ENCODE assay signal across 24 cellular contexts in the genomic region with DNA sequence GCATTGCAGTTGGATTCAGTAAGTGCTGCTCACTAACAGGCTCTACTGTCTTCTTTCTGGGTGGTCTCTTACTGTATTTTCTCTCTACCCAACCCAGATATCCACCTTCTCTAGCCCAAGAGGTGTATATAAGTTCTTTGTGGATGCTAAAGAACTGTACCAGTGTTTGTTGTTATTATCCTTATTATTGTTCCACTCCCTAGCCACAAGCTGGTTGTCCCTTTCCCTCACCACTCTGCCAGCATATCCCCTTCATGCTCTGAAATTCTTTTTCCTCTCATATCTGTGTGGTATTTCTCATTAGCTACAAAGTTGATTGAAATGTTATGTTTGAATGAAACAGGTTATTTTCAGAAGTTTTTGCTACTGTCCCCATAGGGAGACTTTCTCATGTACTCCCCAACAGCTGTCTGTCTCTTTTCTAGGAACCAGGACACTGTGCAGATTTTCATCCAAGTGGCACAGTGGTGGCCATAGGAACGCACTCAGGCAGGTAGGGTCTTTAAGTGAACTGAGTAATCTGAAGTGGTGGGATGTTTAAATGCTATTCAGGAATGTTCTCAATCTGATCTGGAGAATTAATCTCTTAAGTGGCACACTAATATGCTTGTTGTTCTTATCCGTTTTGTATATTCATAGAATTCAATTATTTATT. TPM values are rescaled to one million over a fixed set of nuclear protein-coding genes. Genes with fewer than 3 reads are reported as not detected.
DNase-seq lines count a peak whose midpoint lies in the region; ATAC-seq and TF ChIP-seq lines count a peak whose summit lies in the region.
"Had no signal": no experiment of that assay in that cellular context is flagged by ENCODE, and none has a peak within 500 bp of the region (broad histone marks: within the 10 kb centered on the region; RNA-seq: fewer than 3 reads in every experiment).

No MANE protein-coding gene starts in this region.

- H3K36me3 ChIP-seq in CD8-positive, alpha-beta memory T cell (ENCODE audit: insufficient read depth, low read length), result peaks cover 36% of the 10 kb centered on the region

- peaks cover 33% of the 10 kb centered on the region for H3K4me1 Mint-ChIP-seq in activated T-cell treated with anti-CD3 and anti-CD28 coated beads, Interleukin-2, amount 50 U/mL, for 24 hours (ENCODE audit: low read depth)
- H3K4me1 Mint-ChIP-seq in CD4-positive, alpha-beta T cell (ENCODE audit: low read depth), result peaks cover 36% of the 10 kb centered on the region
- peaks cover 29 to 43% (median 41%) of the 10 kb centered on the region in 3 donors for H3K4me1 Mint-ChIP-seq in T-cell
- H3K4me1 Mint-ChIP-seq in nephron progenitor cell, result no peaks in the 10 kb centered on the region
- H3K4me1 Mint-ChIP-seq in activated CD4-positive, alpha-beta memory T cell treated with anti-CD3 and anti-CD28 coated beads, Interleukin-2, amount 10 ng/mL, durations not matched to agents 7 days and 5 days, result peaks cover 21% of the 10 kb centered on the region
- peaks cover 27 to 59% (median 56%) of the 10 kb centered on the region in 3 donors for H3K4me1 Mint-ChIP-seq in CD8-positive, alpha-beta memory T cell

- H3K27me3 ChIP-seq in CD4-positive, alpha-beta T cell (ENCODE audit: control insufficient read depth, insufficient read depth, low read length), result no peaks in the 10 kb centered on the region
- no peaks in the 10 kb centered on the region for H3K27me3 ChIP-seq in CD8-positive, alpha-beta memory T cell (ENCODE audit: insufficient read depth, low read length, poor library complexity, severe bottlenecking)

- no peak for TF ChIP-seq CTCF in CD4-positive, alpha-beta T cell (IDR thresholded peaks at IDR 0.05)
- no peak for TF ChIP-seq CTCF in nephron progenitor cell (IDR thresholded peaks at IDR 0.05)

- POLR2A ChIA-PET in CD4-positive, alpha-beta T cell (lab: Charles Lee), result no interaction called here
- POLR2A ChIA-PET in T-cell (lab: Charles Lee), result no interaction called here
- POLR2A ChIA-PET in activated CD4-positive, alpha-beta memory T cell treated with anti-CD3 and anti-CD28 coated beads, Interleukin-2, amount 10 ng/mL, durations not matched to agents 7 days and 5 days (lab: Charles Lee), result no interaction called here
- POLR2A ChIA-PET in CD8-positive, alpha-beta memory T cell (lab: Charles Lee), result interaction anchor here (0.6 kb wide), 1 partner anchor 490 kb away, joined by 3 read pairs; no protein-coding TSS in a partner anchor

- ATAC-seq in CD4-positive, alpha-beta T cell (ENCODE audit: poor library complexity), result no peak
- ATAC-seq in T-cell (replicated peaks in 1 of 4), result no peak

- no peak for DNase-seq in activated T-cell treated with anti-CD3 and anti-CD28 coated beads, Interleukin-2, amount 50 U/mL, for 24 hours
- no peak for DNase-seq in activated T-cell treated with anti-CD3 and anti-CD28 coated beads for 4 hours
- DNase-seq in CD4-positive, alpha-beta T cell, result no peak
- DNase-seq in T-cell, result no peak
- DNase-seq in nephron progenitor cell, result no peak
- DNase-seq in activated CD4-positive, alpha-beta memory T cell treated with anti-CD3 and anti-CD28 coated beads, Interleukin-2, amount 10 ng/mL, durations not matched to agents 7 days and 5 days, result no peak
- DNase-seq in epidermal melanocyte (ENCODE audit: insufficient read length, low spot score), result no peak
- no peak for DNase-seq in CD8-positive, alpha-beta memory T cell
- DNase-seq: Caco-2; GOT3; HFFc6; IMR-90; MM.1S; NCI-H1417; NCI-H1694; NCI-H2029 treated with DMSO at 0.1 percent for 48 hours; NCI-H446 treated with DMSO at 0.1 percent for 48 hours; NCI-H526; NCI-H82; NK-92 treated with Interleukin-12 subunit alpha and Interleukin-12 subunit beta, amount 100 ng/mL, for 24 hours; PC-3 had no signal

- intact Hi-C loops in CD4-positive, alpha-beta T cell (cut with DNase I, micrococcal nuclease), result loop anchor here in 1 of 2 experiments (5.0 kb wide), 1 partner anchor 42 kb away; no protein-coding TSS in a partner anchor

- H3K4me3 ChIP-seq in CD8-positive, alpha-beta memory T cell (ENCODE audit: low read length), result no peak overlapping the region
- H3K4me3 ChIP-seq: HAP-1 had no signal

- H3K27ac Mint-ChIP-seq in activated T-cell treated with anti-CD3 and anti-CD28 coated beads, Interleukin-2, amount 50 U/mL, for 24 hours, result peak overlapping the region; percentile 12
- H3K27ac Mint-ChIP-seq in CD4-positive, alpha-beta T cell, result peak overlapping the region; percentile 2
- peak overlapping the region; percentile 58 to 79 for H3K27ac Mint-ChIP-seq in T-cell
- peak overlapping the region; percentile 25 for H3K27ac Mint-ChIP-seq in nephron progenitor cell
- H3K27ac Mint-ChIP-seq in activated CD4-positive, alpha-beta memory T cell treated with anti-CD3 and anti-CD28 coated beads, Interleukin-2, amount 10 ng/mL, durations not matched to agents 7 days and 5 days, result no peak overlapping the region
- peak overlapping the region in 3 of 8 donors; percentile 48 to 54 (median 50) for H3K27ac Mint-ChIP-seq in CD8-positive, alpha-beta memory T cell
- H3K27ac Mint-ChIP-seq: HFFc6 had no signal

- CTCF ChIA-PET in CD4-positive, alpha-beta T cell (lab: Charles Lee), result interaction anchor here (1.6 kb wide), 1 partner anchor 14 kb away, joined by 3 read pairs; no protein-coding TSS in a partner anchor
- CTCF ChIA-PET in T-cell (lab: Charles Lee), result interaction anchor here in 1 of 2 donors (1.0 kb wide), 1 partner anchor 208 kb away, joined by 3 read pairs; no protein-coding TSS in a partner anchor
- CTCF ChIA-PET in activated CD4-positive, alpha-beta memory T cell treated with anti-CD3 and anti-CD28 coated beads, Interleukin-2, amount 10 ng/mL, durations not matched to agents 7 days and 5 days (lab: Charles Lee), result interaction anchor here (1.1 kb wide), 1 partner anchor 210 kb away, joined by 4 read pairs; no protein-coding TSS in a partner anchor
- CTCF ChIA-PET in CD8-positive, alpha-beta memory T cell (lab: Charles Lee), result interaction anchor here (1.7 to 2.4 kb wide), 2 partner anchors 10 to 35 kb away, joined by 3 to 9 read pairs; no protein-coding TSS in a partner anchor

- no peaks in the 10 kb centered on the region for H3K27me3 Mint-ChIP-seq in activated T-cell treated with anti-CD3 and anti-CD28 coated beads, Interleukin-2, amount 50 U/mL, for 24 hours
- H3K27me3 Mint-ChIP-seq in CD4-positive, alpha-beta T cell, result no peaks in the 10 kb centered on the region
- H3K27me3 Mint-ChIP-seq in T-cell (no peaks in the 10 kb centered on the region), nephron progenitor cell (ENCODE audit: low read depth, poor library complexity) (no peaks in the 10 kb centered on the region)
- no peaks in the 10 kb centered on the region for H3K27me3 Mint-ChIP-seq in activated CD4-positive, alpha-beta memory T cell treated with anti-CD3 and anti-CD28 coated beads, Interleukin-2, amount 10 ng/mL, durations not matched to agents 7 days and 5 days
- peaks cover 0 to 2% of the 10 kb centered on the region in 2 donors for H3K27me3 Mint-ChIP-seq in CD8-positive, alpha-beta memory T cell

- H3K36me3 Mint-ChIP-seq in activated T-cell treated with anti-CD3 and anti-CD28 coated beads, Interleukin-2, amount 50 U/mL, for 24 hours (ENCODE audit: low read depth), result peaks cover 83% of the 10 kb centered on the region
- H3K36me3 Mint-ChIP-seq in CD4-positive, alpha-beta T cell (ENCODE audit: low read depth), result peaks cover 84% of the 10 kb centered on the region
- peaks cover 49% of the 10 kb centered on the region for H3K36me3 Mint-ChIP-seq in T-cell
- H3K36me3 Mint-ChIP-seq in nephron progenitor cell (ENCODE audit: low read depth), result peaks cover 57% of the 10 kb centered on the region
- peaks cover 62% of the 10 kb centered on the region for H3K36me3 Mint-ChIP-seq in activated CD4-positive, alpha-beta memory T cell treated with anti-CD3 and anti-CD28 coated beads, Interleukin-2, amount 10 ng/mL, durations not matched to agents 7 days and 5 days (ENCODE audit: low read depth)
- peaks cover 33 to 81% (median 36%) of the 10 kb centered on the region in 3 donors for H3K36me3 Mint-ChIP-seq in CD8-positive, alpha-beta memory T cell

- H3K27ac ChIP-seq in CD4-positive, alpha-beta T cell (ENCODE audit: low read depth, low read length), result no peak overlapping the region
- H3K27ac ChIP-seq in CD8-positive, alpha-beta memory T cell (ENCODE audit: low read depth, low read length), result no peak overlapping the region
- H3K27ac ChIP-seq: 22Rv1, KMS-11 had no signal

- H3K4me3 Mint-ChIP-seq in activated T-cell treated with anti-CD3 and anti-CD28 coated beads, Interleukin-2, amount 50 U/mL, for 24 hours, result no peak overlapping the region
- no peak overlapping the region for H3K4me3 Mint-ChIP-seq in CD4-positive, alpha-beta T cell
- no peak overlapping the region for H3K4me3 Mint-ChIP-seq in T-cell
- no peak overlapping the region for H3K4me3 Mint-ChIP-seq in nephron progenitor cell
- no peak overlapping the region for H3K4me3 Mint-ChIP-seq in activated CD4-positive, alpha-beta memory T cell treated with anti-CD3 and anti-CD28 coated beads, Interleukin-2, amount 10 ng/mL, durations not matched to agents 7 days and 5 days
- no peak overlapping the region for H3K4me3 Mint-ChIP-seq in CD8-positive, alpha-beta memory T cell
- H3K4me3 Mint-ChIP-seq: HFFc6 had no signal

- peaks cover 23% of the 10 kb centered on the region for H3K4me1 ChIP-seq in CD8-positive, alpha-beta memory T cell (ENCODE audit: insufficient read depth, low read length)
- H3K4me1 ChIP-seq: Caco-2, HAP-1 had no signal

- H3K9me3 ChIP-seq in CD4-positive, alpha-beta T cell (ENCODE audit: control insufficient read depth, low read length), result no peaks in the 10 kb centered on the region
- H3K9me3 ChIP-seq in CD8-positive, alpha-beta memory T cell (ENCODE audit: low read length), result no peaks in the 10 kb centered on the region
- H3K9me3 ChIP-seq: Caco-2, HAP-1 had no signal

- no peaks in the 10 kb centered on the region for H3K9me3 Mint-ChIP-seq in activated T-cell treated with anti-CD3 and anti-CD28 coated beads, Interleukin-2, amount 50 U/mL, for 24 hours
- no peaks in the 10 kb centered on the region for H3K9me3 Mint-ChIP-seq in CD4-positive, alpha-beta T cell
- no peaks in the 10 kb centered on the region for H3K9me3 Mint-ChIP-seq in T-cell
- no peaks in the 10 kb centered on the region for H3K9me3 Mint-ChIP-seq in nephron progenitor cell
- H3K9me3 Mint-ChIP-seq in activated CD4-positive, alpha-beta memory T cell treated with anti-CD3 and anti-CD28 coated beads, Interleukin-2, amount 10 ng/mL, durations not matched to agents 7 days and 5 days, result no peaks in the 10 kb centered on the region
- H3K9me3 Mint-ChIP-seq in CD8-positive, alpha-beta memory T cell, result no peaks in the 10 kb centered on the region
- H3K9me3 Mint-ChIP-seq: HFFc6 had no signal

RNA-seq across cellular contexts. Expression of a gene that starts 56.8 kb away (rescaled TPM):
- 10 to 100 TPM; 51.3 to 57.3 TPM for total RNA-seq in CD4-positive, alpha-beta T cell
- 10 to 100 TPM; 59.6 to 76.4 (median 72.6) TPM for total RNA-seq in T-cell
- total RNA-seq in activated CD4-positive, alpha-beta memory T cell treated with anti-CD3 and anti-CD28 coated beads, Interleukin-2, amount 10 ng/mL, durations not matched to agents 7 days and 5 days, result 100 to 1,000 TPM; 102 TPM
- 100 to 1,000 TPM in 1 of 2 experiments, 10 to 100 TPM in 1; 99.8 to 100 TPM for total RNA-seq in CD8-positive, alpha-beta memory T cell
- 172 TPM for polyA plus RNA-seq in CD8-positive, alpha-beta memory T cell
